Comparison of ENCODE assay signal across 38 cellular contexts in genomic region chr2:190941571-190941970, GRCh38.
"Had no signal": no experiment of that assay in that cellular context is flagged by ENCODE, and none has a peak within 500 bp of the region (broad histone marks: within the 10 kb centered on the region; RNA-seq: fewer than 3 reads in every experiment).

No MANE protein-coding gene starts in this region.

- H3K9me3 ChIP-seq: MG63, Peyer's patch had no signal

- H3K9me3 Mint-ChIP-seq: activated B cell treated with CpG ODN at 0.5 μM for 24 hours; activated CD4-positive, alpha-beta memory T cell treated with anti-CD3 and anti-CD28 coated beads for 36 hours; activated naive CD8-positive, alpha-beta T cell treated with anti-CD3 and anti-CD28 coated beads, Interleukin-2, amount 10 ng/mL, durations not matched to agents 7 days and 5 days; activated T-cell treated with anti-CD3 and anti-CD28 coated beads, Interleukin-2, amount 50 U/mL, for 72 hours; activated T-helper 17 cell treated with anti-CD3 and anti-CD28 coated beads, Interleukin-2, amount 50 U/mL, for 72 hours; brain; T-cell had no signal

- H3K4me1 ChIP-seq: Peyer's patch had no signal

- H3K36me3 ChIP-seq: adrenal gland, Peyer's patch had no signal

- DNase-seq: activated B cell treated with CpG ODN at 0.5 μM for 24 hours; activated CD4-positive, alpha-beta memory T cell treated with anti-CD3 and anti-CD28 coated beads for 36 hours; activated CD4-positive, alpha-beta T cell treated with anti-CD3 and anti-CD28 coated beads for 4 hours; activated CD4-positive, alpha-beta T cell treated with anti-CD3 and anti-CD28 coated beads, Interleukin-2, amount 50 U/mL, for 1 hour; activated CD4-positive, CD25-positive, alpha-beta regulatory T cell treated with anti-CD3 and anti-CD28 coated beads, Interleukin-2, amount 50 U/mL, for 72 hours; activated effector memory CD4-positive, alpha-beta T cell treated with anti-CD3 and anti-CD28 coated beads, Interleukin-2, amount 50 U/mL, for 16 hours; activated naive CD4-positive, alpha-beta T cell; activated naive CD4-positive, alpha-beta T cell treated with anti-CD3 and anti-CD28 coated beads, Interleukin-2, amount 50 U/mL, for 16 hours; activated naive CD8-positive, alpha-beta T cell treated with anti-CD3 and anti-CD28 coated beads, Interleukin-2, amount 10 ng/mL, durations not matched to agents 7 days and 5 days; activated T-cell treated with anti-CD3 and anti-CD28 coated beads, Interleukin-2, amount 50 U/mL, for 1 hour; activated T-cell treated with anti-CD3 and anti-CD28 coated beads, Interleukin-2, amount 50 U/mL, for 72 hours; adrenal gland; caudate nucleus; cerebellar nuclear complex; Kasumi-1; MG63; NCI-H1048; NCI-H1436 treated with DMSO at 0.1 percent for 48 hours; NCI-H1694 treated with DMSO at 0.1 percent for 48 hours; NCI-H2029; NCI-H2107; NCI-H226; NCI-H446 treated with DMSO at 0.1 percent for 48 hours; NCI-H524; NCI-H69; PC-3; Peyer's patch; SIG-M5; T-cell; T-helper 2 cell; T-helper 9 cell had no signal

- ATAC-seq: activated T-cell treated with anti-CD3 and anti-CD28 coated beads, Interleukin-2, amount 50 U/mL, for 72 hours; activated T-helper 17 cell treated with anti-CD3 and anti-CD28 coated beads, Interleukin-2, amount 50 U/mL, for 72 hours; PC-3; Right ventricle myocardium inferior; SK-N-SH treated with all-trans-retinoic acid at 6 μM for 48 hours; T-cell had no signal

- H3K36me3 Mint-ChIP-seq: brain, T-cell had no signal

- H3K27me3 Mint-ChIP-seq: activated B cell treated with CpG ODN at 0.5 μM for 24 hours; activated CD4-positive, alpha-beta memory T cell treated with anti-CD3 and anti-CD28 coated beads for 36 hours; activated naive CD8-positive, alpha-beta T cell treated with anti-CD3 and anti-CD28 coated beads, Interleukin-2, amount 10 ng/mL, durations not matched to agents 7 days and 5 days; activated T-helper 17 cell treated with anti-CD3 and anti-CD28 coated beads, Interleukin-2, amount 50 U/mL, for 72 hours; brain; T-cell had no signal

- H3K4me3 Mint-ChIP-seq: activated B cell treated with CpG ODN at 0.5 μM for 24 hours; activated CD4-positive, alpha-beta memory T cell treated with anti-CD3 and anti-CD28 coated beads for 36 hours; activated naive CD8-positive, alpha-beta T cell treated with anti-CD3 and anti-CD28 coated beads, Interleukin-2, amount 10 ng/mL, durations not matched to agents 7 days and 5 days; activated T-cell treated with anti-CD3 and anti-CD28 coated beads, Interleukin-2, amount 50 U/mL, for 72 hours; activated T-helper 17 cell treated with anti-CD3 and anti-CD28 coated beads, Interleukin-2, amount 50 U/mL, for 72 hours; brain; T-cell had no signal

- H3K4me1 Mint-ChIP-seq: activated naive CD8-positive, alpha-beta T cell treated with anti-CD3 and anti-CD28 coated beads, Interleukin-2, amount 10 ng/mL, durations not matched to agents 7 days and 5 days; activated T-helper 17 cell treated with anti-CD3 and anti-CD28 coated beads, Interleukin-2, amount 50 U/mL, for 72 hours had no signal

- H3K27ac ChIP-seq: adrenal gland, Peyer's patch, RWPE1, VCaP had no signal

- H3K27me3 ChIP-seq: adrenal gland, MG63, Peyer's patch had no signal

- FAIRE-seq: bronchial epithelial cell had no signal

- H3K27ac Mint-ChIP-seq: activated B cell treated with CpG ODN at 0.5 μM for 24 hours; activated CD4-positive, alpha-beta memory T cell treated with anti-CD3 and anti-CD28 coated beads for 36 hours; activated naive CD8-positive, alpha-beta T cell treated with anti-CD3 and anti-CD28 coated beads, Interleukin-2, amount 10 ng/mL, durations not matched to agents 7 days and 5 days; activated T-cell treated with anti-CD3 and anti-CD28 coated beads, Interleukin-2, amount 50 U/mL, for 72 hours; activated T-helper 17 cell treated with anti-CD3 and anti-CD28 coated beads, Interleukin-2, amount 50 U/mL, for 72 hours had no signal

- H3K4me3 ChIP-seq: adrenal gland, MG63, Peyer's patch had no signal
